ENCODE assay signal across 3 cellular contexts in the genomic region with DNA sequence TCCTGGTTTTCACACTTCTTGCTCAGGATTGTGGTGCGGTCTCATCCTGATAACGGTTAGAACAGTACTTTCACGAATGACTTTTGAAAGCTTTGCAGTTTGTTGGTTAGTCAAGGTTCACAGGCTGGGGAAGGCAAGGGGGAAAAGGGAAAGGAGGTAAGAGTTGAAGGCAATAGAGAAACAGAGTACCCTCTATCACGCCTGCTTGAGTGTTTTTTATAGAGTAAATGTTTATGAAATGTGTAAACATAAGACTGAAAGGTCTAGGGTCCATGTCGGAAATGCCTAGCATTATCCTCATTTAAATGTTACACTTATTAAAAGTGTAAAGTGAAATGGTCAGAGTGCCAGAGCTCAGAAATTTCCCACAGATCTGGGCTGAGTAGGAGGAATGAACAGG.
"Had no signal": no experiment of that assay in that cellular context is flagged by ENCODE, and none has a peak within 500 bp of the region (broad histone marks: within the 10 kb centered on the region; RNA-seq: fewer than 3 reads in every experiment).

No MANE protein-coding gene starts in this region.

- H3K4me3 ChIP-seq: GM12878 had no signal

- ATAC-seq: GM12878 had no signal

- DNase-seq: GDM1, GF-D8 had no signal
